30 cellular contexts compared by ENCODE assay signal in the genomic region with DNA sequence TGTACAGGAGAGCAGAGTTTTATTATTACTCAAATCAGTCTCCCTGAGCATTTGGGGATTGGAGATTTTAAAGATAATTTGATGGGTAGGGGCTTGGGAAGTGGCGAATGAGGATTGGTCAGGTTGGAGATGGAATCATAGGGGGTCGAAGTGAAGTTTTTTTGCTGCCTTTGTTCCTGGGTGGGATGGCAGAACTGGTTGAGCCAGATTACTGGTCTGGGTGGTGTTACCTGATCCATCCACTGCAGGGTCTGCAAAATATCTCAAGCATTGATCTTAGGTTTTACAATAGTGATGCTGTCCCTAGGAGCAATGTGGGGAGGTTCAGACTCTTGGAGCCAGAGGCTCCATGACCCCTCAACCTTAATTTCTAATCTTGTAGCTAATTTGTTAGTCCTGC.
"Had no signal": no experiment of that assay in that cellular context is flagged by ENCODE, and none has a peak within 500 bp of the region (broad histone marks: within the 10 kb centered on the region; RNA-seq: fewer than 3 reads in every experiment).

No MANE protein-coding gene starts in this region.

- H3K27me3 Mint-ChIP-seq: activated CD4-positive, alpha-beta memory T cell treated with anti-CD3 and anti-CD28 coated beads, Interleukin-2, amount 10 ng/mL, durations not matched to agents 7 days and 5 days; activated CD4-positive, alpha-beta T cell treated with anti-CD3 and anti-CD28 coated beads, Interleukin-2, amount 10 ng/mL, durations not matched to agents 7 days and 5 days; activated naive CD4-positive, alpha-beta T cell treated with anti-CD3 and anti-CD28 coated beads, Interleukin-2, amount 10 ng/mL, durations not matched to agents 7 days and 5 days; activated naive CD8-positive, alpha-beta T cell treated with anti-CD3 and anti-CD28 coated beads, Interleukin-2, amount 10 ng/mL, durations not matched to agents 7 days and 5 days; activated T-cell treated with anti-CD3 and anti-CD28 coated beads, Interleukin-2, amount 50 U/mL, for 24 hours; brain; T-helper 17 cell had no signal

- H3K4me1 ChIP-seq: ascending aorta, breast epithelium, colonic mucosa, gastroesophageal sphincter, heart right ventricle had no signal

- H3K4me3 ChIP-seq: ascending aorta, breast epithelium, cardiac muscle cell, colonic mucosa, esophagus squamous epithelium, gastroesophageal sphincter, heart right ventricle had no signal

- ATAC-seq: activated naive CD4-positive, alpha-beta T cell treated with anti-CD3 and anti-CD28 coated beads, Interleukin-2, amount 50 U/mL, for 72 hours; activated T-cell treated with anti-CD3 and anti-CD28 coated beads, Interleukin-2, amount 50 U/mL, for 72 hours; gastroesophageal sphincter; heart right ventricle; T-helper 17 cell had no signal

- H3K36me3 Mint-ChIP-seq: activated naive CD4-positive, alpha-beta T cell treated with anti-CD3 and anti-CD28 coated beads, Interleukin-2, amount 10 ng/mL, durations not matched to agents 7 days and 5 days; activated naive CD4-positive, alpha-beta T cell treated with anti-CD3 and anti-CD28 coated beads, Interleukin-2, amount 50 U/mL, for 72 hours; brain had no signal

- H3K27ac Mint-ChIP-seq: activated CD4-positive, alpha-beta memory T cell treated with anti-CD3 and anti-CD28 coated beads, Interleukin-2, amount 10 ng/mL, durations not matched to agents 7 days and 5 days; activated CD4-positive, alpha-beta T cell treated with anti-CD3 and anti-CD28 coated beads, Interleukin-2, amount 10 ng/mL, durations not matched to agents 7 days and 5 days; activated naive CD4-positive, alpha-beta T cell treated with anti-CD3 and anti-CD28 coated beads, Interleukin-2, amount 10 ng/mL, durations not matched to agents 7 days and 5 days; activated naive CD8-positive, alpha-beta T cell treated with anti-CD3 and anti-CD28 coated beads, Interleukin-2, amount 10 ng/mL, durations not matched to agents 7 days and 5 days; activated T-cell treated with anti-CD3 and anti-CD28 coated beads, Interleukin-2, amount 50 U/mL, for 24 hours; activated T-cell treated with anti-CD3 and anti-CD28 coated beads, Interleukin-2, amount 50 U/mL, for 72 hours; brain; T-helper 17 cell; T-helper 2 cell treated with Interferon-gamma antibody and Interleukin-4, amounts not matched to agents 5 μg/mL and 100 μg/mL, for 36 hours had no signal

- H3K9me3 Mint-ChIP-seq: activated CD4-positive, alpha-beta memory T cell treated with anti-CD3 and anti-CD28 coated beads, Interleukin-2, amount 10 ng/mL, durations not matched to agents 7 days and 5 days; activated naive CD8-positive, alpha-beta T cell treated with anti-CD3 and anti-CD28 coated beads, Interleukin-2, amount 10 ng/mL, durations not matched to agents 7 days and 5 days; activated T-cell treated with anti-CD3 and anti-CD28 coated beads, Interleukin-2, amount 50 U/mL, for 24 hours; T-helper 2 cell treated with Interferon-gamma antibody and Interleukin-4, amounts not matched to agents 5 μg/mL and 100 μg/mL, for 36 hours had no signal

- DNase-seq: activated CD4-positive, alpha-beta memory T cell treated with anti-CD3 and anti-CD28 coated beads, Interleukin-2, amount 10 ng/mL, durations not matched to agents 7 days and 5 days; activated CD4-positive, alpha-beta T cell treated with anti-CD3 and anti-CD28 coated beads for 1 hour; activated CD4-positive, alpha-beta T cell treated with anti-CD3 and anti-CD28 coated beads for 4 hours; activated CD4-positive, alpha-beta T cell treated with anti-CD3 and anti-CD28 coated beads, Interleukin-2, amount 10 ng/mL, durations not matched to agents 7 days and 5 days; activated CD4-positive, alpha-beta T cell treated with anti-CD3 and anti-CD28 coated beads, Interleukin-2, amount 50 U/mL, for 4 hours; activated CD8-positive, alpha-beta memory T cell treated with anti-CD3 and anti-CD28 coated beads, Interleukin-2, amount 50 U/mL, for 48 hours; activated gamma-delta T cell; activated naive CD4-positive, alpha-beta T cell; activated naive CD4-positive, alpha-beta T cell treated with anti-CD3 and anti-CD28 coated beads, Interleukin-2, amount 10 ng/mL, durations not matched to agents 7 days and 5 days; activated naive CD8-positive, alpha-beta T cell treated with anti-CD3 and anti-CD28 coated beads, Interleukin-2, amount 10 ng/mL, durations not matched to agents 7 days and 5 days; activated T-cell treated with anti-CD3 and anti-CD28 coated beads for 4 hours; activated T-cell treated with anti-CD3 and anti-CD28 coated beads, Interleukin-2, amount 50 U/mL, for 24 hours; activated T-cell treated with anti-CD3 and anti-CD28 coated beads, Interleukin-2, amount 50 U/mL, for 72 hours; central memory CD4-positive, alpha-beta T cell; cerebellar nuclear complex; colonic mucosa; effector CD8-positive, alpha-beta T cell; esophagus squamous epithelium; foreskin melanocyte; heart right ventricle; T-helper 17 cell; T1000 had no signal

- H3K4me3 Mint-ChIP-seq: activated CD4-positive, alpha-beta memory T cell treated with anti-CD3 and anti-CD28 coated beads, Interleukin-2, amount 10 ng/mL, durations not matched to agents 7 days and 5 days; activated CD4-positive, alpha-beta T cell treated with anti-CD3 and anti-CD28 coated beads, Interleukin-2, amount 10 ng/mL, durations not matched to agents 7 days and 5 days; activated naive CD4-positive, alpha-beta T cell treated with anti-CD3 and anti-CD28 coated beads, Interleukin-2, amount 10 ng/mL, durations not matched to agents 7 days and 5 days; activated naive CD8-positive, alpha-beta T cell treated with anti-CD3 and anti-CD28 coated beads, Interleukin-2, amount 10 ng/mL, durations not matched to agents 7 days and 5 days; activated T-cell treated with anti-CD3 and anti-CD28 coated beads, Interleukin-2, amount 50 U/mL, for 24 hours; activated T-cell treated with anti-CD3 and anti-CD28 coated beads, Interleukin-2, amount 50 U/mL, for 72 hours; brain; T-helper 17 cell; T-helper 2 cell treated with Interferon-gamma antibody and Interleukin-4, amounts not matched to agents 5 μg/mL and 100 μg/mL, for 36 hours had no signal

- H3K9me3 ChIP-seq: ascending aorta, breast epithelium, colonic mucosa, esophagus squamous epithelium, gastroesophageal sphincter had no signal

- H3K36me3 ChIP-seq: ascending aorta, breast epithelium, cardiac muscle cell, colonic mucosa, esophagus squamous epithelium, gastroesophageal sphincter had no signal

- H3K4me1 Mint-ChIP-seq: activated CD4-positive, alpha-beta memory T cell treated with anti-CD3 and anti-CD28 coated beads, Interleukin-2, amount 10 ng/mL, durations not matched to agents 7 days and 5 days; T-helper 17 cell had no signal

- H3K27me3 ChIP-seq: ascending aorta, breast epithelium, cardiac muscle cell, colonic mucosa, esophagus squamous epithelium, gastroesophageal sphincter, heart right ventricle had no signal

- H3K27ac ChIP-seq: ascending aorta, breast epithelium, cardiac muscle cell, colonic mucosa, epithelial cell of prostate, esophagus squamous epithelium, gastroesophageal sphincter, heart right ventricle had no signal
